In genomic region chr2:4992226-4992625, GRCh38 we compare ENCODE assay signal across 2 cellular contexts.
TF ChIP-seq lines count a peak whose summit lies in the region.

No MANE protein-coding gene starts in this region.

TF ChIP-seq in GM23338, 12 proteins besides CTCF, POLR2A, EP300 and RAD21:
- TF ChIP-seq EZH2phosphoT487 (IDR thresholded peaks at IDR 0.05; ENCODE audit: unreplicated experiment), result no peak
- TF ChIP-seq EZH2 (IDR thresholded peaks at IDR 0.05; ENCODE audit: low read depth, unreplicated experiment), result no peak
- no peak for TF ChIP-seq JUNB (IDR thresholded peaks at IDR 0.05; ENCODE audit: unreplicated experiment)
- TF ChIP-seq STAT1 (IDR thresholded peaks at IDR 0.05; ENCODE audit: unreplicated experiment), result no peak
- no peak for TF ChIP-seq ETS1 (IDR thresholded peaks at IDR 0.05)
- TF ChIP-seq NANOG (IDR thresholded peaks at IDR 0.05; ENCODE audit: borderline replicate concordance), result no peak
- TF ChIP-seq, protein P1, sequence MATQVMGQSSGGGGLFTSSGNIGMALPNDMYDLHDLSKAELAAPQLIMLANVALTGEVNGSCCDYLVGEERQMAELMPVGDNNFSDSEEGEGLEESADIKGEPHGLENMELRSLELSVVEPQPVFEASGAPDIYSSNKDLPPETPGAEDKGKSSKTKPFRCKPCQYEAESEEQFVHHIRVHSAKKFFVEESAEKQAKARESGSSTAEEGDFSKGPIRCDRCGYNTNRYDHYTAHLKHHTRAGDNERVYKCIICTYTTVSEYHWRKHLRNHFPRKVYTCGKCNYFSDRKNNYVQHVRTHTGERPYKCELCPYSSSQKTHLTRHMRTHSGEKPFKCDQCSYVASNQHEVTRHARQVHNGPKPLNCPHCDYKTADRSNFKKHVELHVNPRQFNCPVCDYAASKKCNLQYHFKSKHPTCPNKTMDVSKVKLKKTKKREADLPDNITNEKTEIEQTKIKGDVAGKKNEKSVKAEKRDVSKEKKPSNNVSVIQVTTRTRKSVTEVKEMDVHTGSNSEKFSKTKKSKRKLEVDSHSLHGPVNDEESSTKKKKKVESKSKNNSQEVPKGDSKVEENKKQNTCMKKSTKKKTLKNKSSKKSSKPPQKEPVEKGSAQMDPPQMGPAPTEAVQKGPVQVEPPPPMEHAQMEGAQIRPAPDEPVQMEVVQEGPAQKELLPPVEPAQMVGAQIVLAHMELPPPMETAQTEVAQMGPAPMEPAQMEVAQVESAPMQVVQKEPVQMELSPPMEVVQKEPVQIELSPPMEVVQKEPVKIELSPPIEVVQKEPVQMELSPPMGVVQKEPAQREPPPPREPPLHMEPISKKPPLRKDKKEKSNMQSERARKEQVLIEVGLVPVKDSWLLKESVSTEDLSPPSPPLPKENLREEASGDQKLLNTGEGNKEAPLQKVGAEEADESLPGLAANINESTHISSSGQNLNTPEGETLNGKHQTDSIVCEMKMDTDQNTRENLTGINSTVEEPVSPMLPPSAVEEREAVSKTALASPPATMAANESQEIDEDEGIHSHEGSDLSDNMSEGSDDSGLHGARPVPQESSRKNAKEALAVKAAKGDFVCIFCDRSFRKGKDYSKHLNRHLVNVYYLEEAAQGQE (IDR thresholded peaks at IDR 0.05; ENCODE audit: unreplicated experiment), result no peak
- TF ChIP-seq ZNF462 (CRISPR knock-in tag; IDR thresholded peaks at IDR 0.05), result no peak

TF ChIP-seq in H1, 55 proteins besides CTCF, POLR2A, EP300 and RAD21:
- no peak for TF ChIP-seq HDAC6 (IDR thresholded peaks at IDR 0.05; ENCODE audit: low read depth, low read length)
- no peak for TF ChIP-seq CHD2 (IDR thresholded peaks at IDR 0.05; ENCODE audit: low read length)
- no peak for TF ChIP-seq TAF7 (optimal IDR thresholded peaks at IDR 0.05; ENCODE audit: borderline replicate concordance, low read depth, low read length)
- TF ChIP-seq RBBP5 (IDR thresholded peaks at IDR 0.05; ENCODE audit: borderline replicate concordance, low read depth, low read length), result no peak
- no peak for TF ChIP-seq FOSL1 (IDR thresholded peaks at IDR 0.05; ENCODE audit: insufficient read depth, low read depth, low read length)
- no peak for TF ChIP-seq RXRA (IDR thresholded peaks at IDR 0.05; ENCODE audit: insufficient read depth, low read depth, low read length)
- no peak for TF ChIP-seq KDM5A (IDR thresholded peaks at IDR 0.05; ENCODE audit: low read length)
- TF ChIP-seq CEBPB (IDR thresholded peaks at IDR 0.05; ENCODE audit: low read depth, low read length), result no peak
- TF ChIP-seq SIN3A (conservative IDR thresholded peaks at IDR 0.05 in 1 of 2, IDR thresholded peaks at IDR 0.05 in 1 of 2; ENCODE audit: low read depth in 1 of 2, low read length in 2 of 2), result no peak
- TF ChIP-seq MAFK (IDR thresholded peaks at IDR 0.05; ENCODE audit: low read depth, low read length), result no peak
- no peak for TF ChIP-seq SP2 (IDR thresholded peaks at IDR 0.05; ENCODE audit: low read length)
- TF ChIP-seq KDM1A (IDR thresholded peaks at IDR 0.05; ENCODE audit: borderline replicate concordance, low read length), result no peak
- TF ChIP-seq POU5F1 (IDR thresholded peaks at IDR 0.05; ENCODE audit: low read depth, low read length), result no peak
- no peak for TF ChIP-seq HDAC2 (IDR thresholded peaks at IDR 0.05; ENCODE audit: borderline replicate concordance in 1 of 2, low read depth in 2 of 2, low read length in 2 of 2)
